Comparison of ENCODE assay signal across 8 cellular contexts in genomic region chr6:53306819-53307347, GRCh38. TPM values are rescaled to one million over a fixed set of nuclear protein-coding genes. Genes with fewer than 3 reads are reported as not detected.
DNase-seq lines count a peak whose midpoint lies in the region; ATAC-seq and FAIRE-seq lines count a peak whose summit lies in the region.

No MANE protein-coding gene starts in this region.

- POLR2A ChIA-PET in activated CD8-positive, alpha-beta T cell treated with anti-CD3 and anti-CD28 coated beads, Interleukin-2, amount 10 ng/mL, durations not matched to agents 7 days and 5 days (lab: Charles Lee) = interaction anchor here (1.0 kb wide), 1 partner anchor 41 kb away, joined by 3 read pairs; no protein-coding TSS in a partner anchor

- H3K4me3 ChIP-seq in small intestine (ENCODE audit: low read depth in 1 of 2, low read length in 2 of 2) = no peak overlapping the region

- peak overlapping the region; percentile 48 to 52 for H3K27ac ChIP-seq in small intestine (ENCODE audit: low read depth in 1 of 2, low read length in 1 of 2)

- peaks cover 27% of the 10 kb centered on the region for H3K36me3 Mint-ChIP-seq in activated CD8-positive, alpha-beta T cell treated with anti-CD3 and anti-CD28 coated beads, Interleukin-2, amount 10 ng/mL, durations not matched to agents 7 days and 5 days (ENCODE audit: low read depth)

- ATAC-seq in GM19035 (IDR thresholded peaks at IDR 0.05; ENCODE audit: unreplicated experiment) = peak; percentile 39
- peak; percentile 55 for ATAC-seq in HG03159 (IDR thresholded peaks at IDR 0.05; ENCODE audit: unreplicated experiment)
- peak; percentile 50 for ATAC-seq in activated CD8-positive, alpha-beta T cell treated with anti-CD3 and anti-CD28 coated beads, Interleukin-2, amount 10 ng/mL, durations not matched to agents 7 days and 5 days

- peak overlapping the region; percentile 22 for H3K27ac Mint-ChIP-seq in activated CD8-positive, alpha-beta T cell treated with anti-CD3 and anti-CD28 coated beads, Interleukin-2, amount 10 ng/mL, durations not matched to agents 7 days and 5 days

- H3K27me3 ChIP-seq in small intestine (ENCODE audit: control insufficient read depth in 2 of 2, insufficient read depth in 2 of 2, low read length in 2 of 2) = no peaks in the 10 kb centered on the region

- peaks cover 81% of the 10 kb centered on the region for H3K4me1 Mint-ChIP-seq in activated CD8-positive, alpha-beta T cell treated with anti-CD3 and anti-CD28 coated beads, Interleukin-2, amount 10 ng/mL, durations not matched to agents 7 days and 5 days (ENCODE audit: low read depth)

- peak; percentile 53 for DNase-seq in A172 (ENCODE audit: low spot score)
- peak; percentile 34 for DNase-seq in activated CD8-positive, alpha-beta T cell treated with anti-CD3 and anti-CD28 coated beads, Interleukin-2, amount 10 ng/mL, durations not matched to agents 7 days and 5 days
- DNase-seq in small intestine = peak; percentile 84
- DNase-seq in COLO668 (lab: John Stamatoyannopoulos, UW; ENCODE audit: unreplicated experiment) = no peak
- DNase-seq in HT-29 (ENCODE audit: low spot score) = no peak
- DNase-seq in Ammon's horn (ENCODE audit: low spot score) = no peak

- H3K9me3 Mint-ChIP-seq in activated CD8-positive, alpha-beta T cell treated with anti-CD3 and anti-CD28 coated beads, Interleukin-2, amount 10 ng/mL, durations not matched to agents 7 days and 5 days (ENCODE audit: insufficient read depth) = no peaks in the 10 kb centered on the region

- no peaks in the 10 kb centered on the region for H3K9me3 ChIP-seq in small intestine (ENCODE audit: control insufficient read depth, low read depth)

- CTCF ChIA-PET in activated CD8-positive, alpha-beta T cell treated with anti-CD3 and anti-CD28 coated beads, Interleukin-2, amount 10 ng/mL, durations not matched to agents 7 days and 5 days (lab: Charles Lee) = no interaction called here

- no peak for FAIRE-seq in small intestine (lab: Jason Lieb, UNC)

- H3K4me3 Mint-ChIP-seq in activated CD8-positive, alpha-beta T cell treated with anti-CD3 and anti-CD28 coated beads, Interleukin-2, amount 10 ng/mL, durations not matched to agents 7 days and 5 days = no peak overlapping the region

- H3K27me3 Mint-ChIP-seq in activated CD8-positive, alpha-beta T cell treated with anti-CD3 and anti-CD28 coated beads, Interleukin-2, amount 10 ng/mL, durations not matched to agents 7 days and 5 days (ENCODE audit: low read depth) = no peaks in the 10 kb centered on the region

- no peaks in the 10 kb centered on the region for H3K36me3 ChIP-seq in small intestine (ENCODE audit: control insufficient read depth in 2 of 2, insufficient read depth in 2 of 2, low read length in 2 of 2)

- peaks cover 2 to 25% of the 10 kb centered on the region in 2 donors for H3K4me1 ChIP-seq in small intestine (ENCODE audit: control insufficient read depth in 2 of 2, insufficient read depth in 1 of 2, low read depth in 1 of 2, low read length in 1 of 2)

- 7 to 39% (median 22%) methylated on average over 1 of the region's 1 CpG for WGBS in small intestine, 3 donors

RNA-seq across cellular contexts. Expression of gene ELOVL5, which starts 41.9 kb away (rescaled TPM):
- total RNA-seq in A172 (2014; rRNA removed; shearing (Covaris generic)) = 57.3 and 74.4 TPM in 2 replicates
- total RNA-seq in activated CD8-positive, alpha-beta T cell treated with anti-CD3 and anti-CD28 coated beads, Interleukin-2, amount 10 ng/mL, durations not matched to agents 7 days and 5 days = 100 to 1,000 TPM; 116 TPM
- 10 to 100 TPM in 2 of 3 donors, 1 to 10 TPM in 1; 6.3 to 33.3 (median 11.9) TPM for polyA plus RNA-seq in small intestine
- total RNA-seq in HT-29 (2014; rRNA removed; shearing (Covaris generic)) = not detected in 2 replicates

Comparison
In these comparisons a context has a peak if more than half of its experiments do, and no peak if none do; other contexts are left out.
1. DNase-seq: peak in A172 (single experiment), activated CD8-positive, alpha-beta T cell treated with anti-CD3 and anti-CD28 coated beads, Interleukin-2, amount 10 ng/mL, durations not matched to agents 7 days and 5 days (single experiment) and small intestine (single experiment); none in COLO668 (single experiment), HT-29 (single experiment) and Ammon's horn (single experiment).
2. RNA of gene ELOVL5, which starts 41.9 kb away (total RNA-seq): 116 TPM in activated CD8-positive, alpha-beta T cell treated with anti-CD3 and anti-CD28 coated beads, Interleukin-2, amount 10 ng/mL, durations not matched to agents 7 days and 5 days and 57.3 to 74.4 TPM in A172; not detected in HT-29; every median in the first group is over 10 times any median in the second.
3. Peak in every context shown above with its lines, with median percentiles within 50 percentile points of each other: ATAC-seq.